Comparison of ENCODE assay signal across 30 cellular contexts in the genomic region with DNA sequence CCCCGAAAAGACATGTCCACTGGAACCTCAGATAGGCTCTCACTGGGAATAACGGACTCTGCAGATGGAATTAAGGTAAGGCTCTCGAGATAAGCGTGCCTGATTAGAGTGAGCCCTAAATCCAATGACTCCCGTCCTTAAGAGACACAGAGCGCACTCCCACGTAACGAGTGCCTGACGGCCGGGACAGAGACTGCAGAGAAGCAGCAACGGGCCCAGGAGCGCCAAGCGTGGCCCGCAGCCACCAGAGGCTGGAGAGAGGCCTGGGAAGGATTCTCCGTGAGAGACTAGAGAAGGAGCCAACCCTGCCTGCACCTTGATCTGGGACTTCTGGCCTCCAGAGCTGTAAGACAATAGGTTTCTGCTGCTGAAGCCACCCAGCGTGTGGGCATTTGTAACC.
"Had no signal": no experiment of that assay in that cellular context is flagged by ENCODE, and none has a peak within 500 bp of the region (broad histone marks: within the 10 kb centered on the region; RNA-seq: fewer than 3 reads in every experiment).

No MANE protein-coding gene starts in this region.

- H3K4me1 Mint-ChIP-seq: activated CD4-positive, alpha-beta T cell treated with anti-CD3 and anti-CD28 coated beads, Interleukin-2, amount 10 ng/mL, durations not matched to agents 7 days and 5 days; activated CD8-positive, alpha-beta memory T cell treated with anti-CD3 and anti-CD28 coated beads, Interleukin-2, amount 10 ng/mL, durations not matched to agents 7 days and 5 days; activated naive CD4-positive, alpha-beta T cell treated with anti-CD3 and anti-CD28 coated beads, Interleukin-2, amount 10 ng/mL, durations not matched to agents 7 days and 5 days; activated naive CD8-positive, alpha-beta T cell treated with anti-CD3 and anti-CD28 coated beads, Interleukin-2, amount 50 U/mL, for 24 hours had no signal

- H2AFZ ChIP-seq: parathyroid adenoma had no signal

- H3K36me3 Mint-ChIP-seq: activated CD8-positive, alpha-beta memory T cell treated with anti-CD3 and anti-CD28 coated beads, Interleukin-2, amount 10 ng/mL, durations not matched to agents 7 days and 5 days; activated naive CD4-positive, alpha-beta T cell treated with anti-CD3 and anti-CD28 coated beads, Interleukin-2, amount 10 ng/mL, durations not matched to agents 7 days and 5 days had no signal

- H3K9me3 Mint-ChIP-seq: activated CD4-positive, alpha-beta T cell treated with anti-CD3 and anti-CD28 coated beads, Interleukin-2, amount 10 ng/mL, durations not matched to agents 7 days and 5 days; activated CD8-positive, alpha-beta T cell treated with anti-CD3 and anti-CD28 coated beads for 36 hours; activated naive CD4-positive, alpha-beta T cell treated with anti-CD3 and anti-CD28 coated beads, Interleukin-2, amount 10 ng/mL, durations not matched to agents 7 days and 5 days; activated naive CD8-positive, alpha-beta T cell treated with anti-CD3 and anti-CD28 coated beads, Interleukin-2, amount 50 U/mL, for 24 hours; mesothelial cell of epicardium; naive thymus-derived CD8-positive, alpha-beta T cell; stimulated activated naive B cell treated with anti-CD40 and anti-IgM and Interleukin-4, amounts not matched to agents 10 μg/mL and 1 μg/mL and 100 μg/mL, for 72 hours; T-helper 2 cell treated with Interferon-gamma antibody and Interleukin-4, amounts not matched to agents 5 μg/mL and 100 μg/mL, for 36 hours had no signal

- ATAC-seq: activated CD8-positive, alpha-beta memory T cell treated with anti-CD3 and anti-CD28 coated beads, Interleukin-2, amount 10 ng/mL, durations not matched to agents 7 days and 5 days; activated CD8-positive, alpha-beta T cell treated with anti-CD3 and anti-CD28 coated beads for 36 hours; activated naive CD8-positive, alpha-beta T cell treated with anti-CD3 and anti-CD28 coated beads, Interleukin-2, amount 50 U/mL, for 24 hours; esophagus mucosa; left ventricle myocardium superior; naive thymus-derived CD8-positive, alpha-beta T cell; stimulated activated naive B cell treated with anti-CD40 and anti-IgM and Interleukin-4, amounts not matched to agents 10 μg/mL and 1 μg/mL and 100 μg/mL, for 72 hours had no signal

- H3K9ac ChIP-seq: parathyroid adenoma had no signal

- H3K9me3 ChIP-seq: sigmoid colon, testis, vagina had no signal

- H3K4me1 ChIP-seq: vagina had no signal

- H3K4me3 ChIP-seq: sigmoid colon, testis, vagina had no signal

- H3K36me3 ChIP-seq: brain microvascular endothelial cell, sigmoid colon, vagina had no signal

- H3K27me3 Mint-ChIP-seq: activated CD4-positive, alpha-beta T cell treated with anti-CD3 and anti-CD28 coated beads, Interleukin-2, amount 10 ng/mL, durations not matched to agents 7 days and 5 days; activated CD8-positive, alpha-beta memory T cell treated with anti-CD3 and anti-CD28 coated beads, Interleukin-2, amount 10 ng/mL, durations not matched to agents 7 days and 5 days; activated CD8-positive, alpha-beta T cell treated with anti-CD3 and anti-CD28 coated beads for 36 hours; activated naive CD8-positive, alpha-beta T cell treated with anti-CD3 and anti-CD28 coated beads, Interleukin-2, amount 50 U/mL, for 24 hours had no signal

- DNase-seq: activated CD4-positive, alpha-beta T cell treated with anti-CD3 and anti-CD28 coated beads, Interleukin-2, amount 10 ng/mL, durations not matched to agents 7 days and 5 days; activated CD4-positive, CD25-positive, alpha-beta regulatory T cell treated with anti-CD3 and anti-CD28 coated beads, Interleukin-2, amount 50 U/mL, for 72 hours; activated CD8-positive, alpha-beta memory T cell treated with anti-CD3 and anti-CD28 coated beads, Interleukin-2, amount 10 ng/mL, durations not matched to agents 7 days and 5 days; activated CD8-positive, alpha-beta T cell treated with anti-CD3 and anti-CD28 coated beads for 36 hours; activated effector memory CD4-positive, alpha-beta T cell treated with anti-CD3 and anti-CD28 coated beads, Interleukin-2, amount 50 U/mL, for 16 hours; activated naive CD4-positive, alpha-beta T cell treated with anti-CD3 and anti-CD28 coated beads, Interleukin-2, amount 10 ng/mL, durations not matched to agents 7 days and 5 days; activated naive CD8-positive, alpha-beta T cell treated with anti-CD3 and anti-CD28 coated beads, Interleukin-2, amount 50 U/mL, for 24 hours; activated T-cell treated with anti-CD3 and anti-CD28 coated beads for 4 hours; anterior cingulate cortex; brain microvascular endothelial cell; caudate nucleus; dermis blood vessel endothelial cell; effector CD8-positive, alpha-beta T cell; foreskin melanocyte; hypothalamus; left ventricle myocardium superior; mammary epithelial cell; naive thymus-derived CD8-positive, alpha-beta T cell; sigmoid colon; stimulated activated CD4-positive, alpha-beta T cell treated with anti-CD3 and anti-CD28 coated beads, Interleukin-2, amount 100 ng/mL, for 48 hours; stimulated activated CD8-positive, alpha-beta memory T cell treated with anti-CD3 and anti-CD28 coated beads, Interleukin-4, amount 100 ng/mL, for 48 hours; stimulated activated naive B cell treated with anti-CD40 and anti-IgM and Interleukin-4, amounts not matched to agents 10 μg/mL and 1 μg/mL and 100 μg/mL, for 72 hours; testis; trophoblast cell had no signal

- H3K27ac Mint-ChIP-seq: activated CD4-positive, alpha-beta T cell treated with anti-CD3 and anti-CD28 coated beads, Interleukin-2, amount 10 ng/mL, durations not matched to agents 7 days and 5 days; activated CD8-positive, alpha-beta memory T cell treated with anti-CD3 and anti-CD28 coated beads, Interleukin-2, amount 10 ng/mL, durations not matched to agents 7 days and 5 days; activated CD8-positive, alpha-beta T cell treated with anti-CD3 and anti-CD28 coated beads for 36 hours; activated naive CD4-positive, alpha-beta T cell treated with anti-CD3 and anti-CD28 coated beads, Interleukin-2, amount 10 ng/mL, durations not matched to agents 7 days and 5 days; activated naive CD8-positive, alpha-beta T cell treated with anti-CD3 and anti-CD28 coated beads, Interleukin-2, amount 50 U/mL, for 24 hours; mesothelial cell of epicardium; naive thymus-derived CD8-positive, alpha-beta T cell; stimulated activated naive B cell treated with anti-CD40 and anti-IgM and Interleukin-4, amounts not matched to agents 10 μg/mL and 1 μg/mL and 100 μg/mL, for 72 hours; T-helper 2 cell treated with Interferon-gamma antibody and Interleukin-4, amounts not matched to agents 5 μg/mL and 100 μg/mL, for 36 hours had no signal

- H3K27ac ChIP-seq: brain microvascular endothelial cell, parathyroid adenoma, sigmoid colon, testis, vagina, VCaP had no signal

- H3K4me3 Mint-ChIP-seq: activated CD4-positive, alpha-beta T cell treated with anti-CD3 and anti-CD28 coated beads, Interleukin-2, amount 10 ng/mL, durations not matched to agents 7 days and 5 days; activated CD8-positive, alpha-beta memory T cell treated with anti-CD3 and anti-CD28 coated beads, Interleukin-2, amount 10 ng/mL, durations not matched to agents 7 days and 5 days; activated CD8-positive, alpha-beta T cell treated with anti-CD3 and anti-CD28 coated beads for 36 hours; activated naive CD4-positive, alpha-beta T cell treated with anti-CD3 and anti-CD28 coated beads, Interleukin-2, amount 10 ng/mL, durations not matched to agents 7 days and 5 days; activated naive CD8-positive, alpha-beta T cell treated with anti-CD3 and anti-CD28 coated beads, Interleukin-2, amount 50 U/mL, for 24 hours; mesothelial cell of epicardium; naive thymus-derived CD8-positive, alpha-beta T cell; stimulated activated naive B cell treated with anti-CD40 and anti-IgM and Interleukin-4, amounts not matched to agents 10 μg/mL and 1 μg/mL and 100 μg/mL, for 72 hours; T-helper 2 cell treated with Interferon-gamma antibody and Interleukin-4, amounts not matched to agents 5 μg/mL and 100 μg/mL, for 36 hours had no signal

- H3K27me3 ChIP-seq: brain microvascular endothelial cell, sigmoid colon, testis, vagina had no signal
